ENCODE assay signal across 17 cellular contexts in the genomic region with DNA sequence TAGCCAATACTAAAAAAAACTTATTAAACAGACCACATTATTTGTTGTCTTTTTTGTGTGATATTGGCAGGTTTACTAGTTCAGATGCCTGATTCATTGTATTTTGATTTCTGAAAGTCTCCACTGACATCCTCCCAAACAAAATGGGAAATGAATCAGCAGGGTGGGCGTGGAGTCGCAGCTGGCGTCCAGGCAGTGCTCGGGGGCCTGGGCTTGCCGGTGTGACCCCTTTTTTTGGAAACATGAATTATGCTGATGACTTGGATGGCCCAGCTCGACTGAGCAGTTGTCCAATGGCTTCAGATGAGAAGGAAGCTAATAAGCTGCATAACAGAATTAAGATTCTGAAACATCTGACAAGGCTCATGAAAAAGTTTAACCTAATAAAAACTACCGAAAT. TPM values are rescaled to one million over a fixed set of nuclear protein-coding genes. Genes with fewer than 3 reads are reported as not detected.
A peak's percentile ranks its signal among the peaks of the same experiment; 100 is the strongest.
DNase-seq lines count a peak whose midpoint lies in the region; ATAC-seq and TF ChIP-seq lines count a peak whose summit lies in the region.
"Had no signal": no experiment of that assay in that cellular context is flagged by ENCODE, and none has a peak within 500 bp of the region (broad histone marks: within the 10 kb centered on the region; RNA-seq: fewer than 3 reads in every experiment).

No MANE protein-coding gene starts in this region.

- no peak overlapping the region for H3K27ac ChIP-seq in BLaER1
- H3K27ac ChIP-seq in IMR-90 (ENCODE audit: insufficient read depth, low read length): no peak overlapping the region
- H3K27ac ChIP-seq in substantia nigra (ENCODE audit: low read depth, low read length, poor library complexity, severe bottlenecking): no peak overlapping the region
- no peak overlapping the region for H3K27ac ChIP-seq in mesenchymal stem cell (ENCODE audit: low read length, poor library complexity, severe bottlenecking)
- H3K27ac ChIP-seq: RWPE1, SJSA1 had no signal

- peaks cover 11% of the 10 kb centered on the region for H3K9me1 ChIP-seq in IMR-90 (ENCODE audit: insufficient read depth, low read length)

- 20% methylated on average over 1 of the region's 7 CpGs; no CpG with 5 or more reads in 1 of the 2 experiments for WGBS in IMR-90 (ENCODE audit: extremely low coverage in 2 of 2, insufficient read length in 1 of 2), 2 experiments
- 74% methylated on average over 6 of the region's 7 CpGs for WGBS in mesenchymal stem cell

- H4K8ac ChIP-seq in IMR-90 (ENCODE audit: low read depth in 2 of 2, low read length in 2 of 2): no peak overlapping the region
- no peak overlapping the region for H4K8ac ChIP-seq in mesenchymal stem cell (ENCODE audit: low read length)

- no peak overlapping the region for H2AK9ac ChIP-seq in IMR-90 (replicated peaks; ENCODE audit: low read depth, low read length, poor library complexity)

- TF ChIP-seq RAD21 in IMR-90 (IDR thresholded peaks at IDR 0.05; ENCODE audit: low read length): no peak

- dilution Hi-C loops in IMR-90 (cut with HindIII; ENCODE audit: low sequenced_read_pairs, unreplicated experiment): no loop called here

- no peak overlapping the region for H3K14ac ChIP-seq in IMR-90 (replicated peaks; ENCODE audit: low read depth, low read length)
- H3K14ac ChIP-seq in mesenchymal stem cell (ENCODE audit: low read length in 2 of 2): no peak overlapping the region

- ATAC-seq in IMR-90 (ENCODE audit: low read depth) (no peak), HG02981 (IDR thresholded peaks at IDR 0.05; ENCODE audit: unreplicated experiment) (no peak), HG03280 (IDR thresholded peaks at IDR 0.05; ENCODE audit: unreplicated experiment) (no peak)

- H2BK12ac ChIP-seq in mesenchymal stem cell (ENCODE audit: low read length in 2 of 2): no peak overlapping the region

- no peak overlapping the region for H2BK20ac ChIP-seq in IMR-90 (ENCODE audit: low read depth, low read length)

- no peaks in the 10 kb centered on the region for H3K9me3 ChIP-seq in BLaER1
- H3K9me3 ChIP-seq in IMR-90 (ENCODE audit: control insufficient read depth, insufficient read depth, low read length): no peaks in the 10 kb centered on the region
- H3K9me3 ChIP-seq in mesenchymal stem cell (ENCODE audit: control insufficient read depth, low read length): no peaks in the 10 kb centered on the region
- H3K9me3 ChIP-seq: SJSA1 had no signal

- no peak for TF ChIP-seq POLR2A in IMR-90 (IDR thresholded peaks at IDR 0.05; ENCODE audit: low read depth, low read length)

- no peak overlapping the region for H3K18ac ChIP-seq in IMR-90 (ENCODE audit: low read depth, low read length)
- H3K18ac ChIP-seq in mesenchymal stem cell (ENCODE audit: low read depth in 1 of 2, low read length in 2 of 2): no peak overlapping the region

- H2AFZ ChIP-seq in IMR-90 (replicated peaks; ENCODE audit: low read length, poor library complexity) (no peak overlapping the region), mesenchymal stem cell (ENCODE audit: low read depth, low read length) (no peak overlapping the region)

- H2BK15ac ChIP-seq in IMR-90 (ENCODE audit: low read depth, low read length) (no peak overlapping the region), mesenchymal stem cell (ENCODE audit: low read depth, poor library complexity, severe bottlenecking) (no peak overlapping the region)

- no peak overlapping the region for H3K9ac ChIP-seq in BLaER1
- H3K9ac ChIP-seq in IMR-90 (ENCODE audit: low read depth, low read length): no peak overlapping the region
- H3K9ac ChIP-seq in mesenchymal stem cell (ENCODE audit: low read length): no peak overlapping the region

- intact Hi-C loops in IMR-90 (cut with micrococcal nuclease) (loop anchor here (5.0 kb wide), 2 partner anchors 156 to 171 kb away; partner anchors contain the start of gene SLC66A2), posterior vena cava (cut with DNase I) (no loop called here)

- H3K27me3 ChIP-seq in BLaER1 (peaks cover 97% of the 10 kb centered on the region), IMR-90 (ENCODE audit: control insufficient read depth, insufficient read depth, low read length) (peaks cover 30% of the 10 kb centered on the region), mesenchymal stem cell (ENCODE audit: control insufficient read depth in 1 of 2, insufficient read depth in 1 of 2, low read length in 2 of 2) (peaks cover 45 to 59% of the 10 kb centered on the region in 2 experiments)

- in situ Hi-C loops in IMR-90 (cut with MboI; ENCODE audit: low sequenced_read_pairs): no loop called here

- H3K79me1 ChIP-seq in IMR-90 (ENCODE audit: low read depth in 1 of 2, low read length in 2 of 2) (no peaks in the 10 kb centered on the region), mesenchymal stem cell (replicated peaks; ENCODE audit: low read length, poor library complexity, severe bottlenecking) (no peaks in the 10 kb centered on the region)

- H3K4me1 ChIP-seq in BLaER1 (peaks cover 70% of the 10 kb centered on the region), IMR-90 (ENCODE audit: control insufficient read depth, insufficient read depth, low read length) (peaks cover 13% of the 10 kb centered on the region), mesenchymal stem cell (ENCODE audit: control insufficient read depth, insufficient read depth, low read depth, low read length) (peaks cover 21% of the 10 kb centered on the region)

- CTCF ChIA-PET in IMR-90 (lab: Yijun Ruan, JAX): no interaction called here

- no peak overlapping the region for H4K5ac ChIP-seq in IMR-90 (ENCODE audit: low read depth, low read length)

- H3K36me3 ChIP-seq in BLaER1 (no peaks in the 10 kb centered on the region), IMR-90 (ENCODE audit: control insufficient read depth, insufficient read depth, low read length) (no peaks in the 10 kb centered on the region), mesenchymal stem cell (ENCODE audit: control insufficient read depth in 1 of 2, insufficient read depth in 2 of 2, low read depth in 1 of 2, low read length in 2 of 2) (no peaks in the 10 kb centered on the region)
- H3K36me3 ChIP-seq: SJSA1 had no signal

- no peak overlapping the region for H4K91ac ChIP-seq in IMR-90 (ENCODE audit: insufficient read depth, low read depth, low read length)
- no peak overlapping the region for H4K91ac ChIP-seq in mesenchymal stem cell (ENCODE audit: low read length)

- POLR2A ChIA-PET in IMR-90 (lab: Charles Lee; ENCODE audit: unreplicated experiment): no interaction called here

- H3K4me2 ChIP-seq in BLaER1 (peak overlapping the region; percentile 100), IMR-90 (ENCODE audit: low read depth, low read length) (no peak overlapping the region), mesenchymal stem cell (ENCODE audit: low read length, poor library complexity, severe bottlenecking) (no peak overlapping the region)

- TF ChIP-seq CTCF in IMR-90 (conservative IDR thresholded peaks at IDR 0.05; ENCODE audit: low read depth, low read length): no peak
- no peak for TF ChIP-seq CTCF in fibroblast of mammary gland (conservative IDR thresholded peaks at IDR 0.05; ENCODE audit: control insufficient read depth, insufficient read depth, low read depth, low read length)

- H3K23ac ChIP-seq in IMR-90 (ENCODE audit: low read depth, low read length) (no peak overlapping the region), mesenchymal stem cell (ENCODE audit: low read length in 2 of 2) (no peak overlapping the region)

- H2BK5ac ChIP-seq in IMR-90 (ENCODE audit: low read depth, low read length, poor library complexity, severe bottlenecking) (no peak overlapping the region), mesenchymal stem cell (ENCODE audit: low read depth, low read length, poor library complexity, severe bottlenecking) (no peak overlapping the region)

- H3K4me3 ChIP-seq in BLaER1 (no peak overlapping the region), IMR-90 (ENCODE audit: insufficient read depth, low read depth, low read length) (no peak overlapping the region), fibroblast of mammary gland (ENCODE audit: control insufficient read depth, low read depth, low read length) (no peak overlapping the region), mesenchymal stem cell (ENCODE audit: insufficient read depth in 1 of 2, low read depth in 1 of 2, low read length in 2 of 2) (no peak overlapping the region)
- H3K4me3 ChIP-seq: SJSA1 had no signal

- no TSS peak for BruUV-seq in IMR-90 (replicated peaks; lab: Mats Ljungman, UMichigan)

- H2AK5ac ChIP-seq in IMR-90 (ENCODE audit: low read depth, low read length) (0 out of 2 replicates have a peak overlapping the region, but pooled peaks have one; percentile 11), mesenchymal stem cell (ENCODE audit: low read length, severe bottlenecking) (no peak overlapping the region)

- H2BK120ac ChIP-seq in IMR-90 (ENCODE audit: low read depth, low read length) (no peak overlapping the region), mesenchymal stem cell (ENCODE audit: low read depth, low read length) (no peak overlapping the region)

- DNase-seq in IMR-90: no peak
- peak; percentile 43 for DNase-seq in fibroblast of mammary gland (ENCODE audit: low read depth)
- DNase-seq in posterior vena cava (ENCODE audit: low spot score): peak; percentile 34
- DNase-seq in substantia nigra (lab: John Stamatoyannopoulos, UW): no peak
- no peak for DNase-seq in mesenchymal stem cell
- DNase-seq: ACHN; EL; Karpas-422; NCI-H146; NCI-H226; NCI-H526 treated with DMSO at 0.1 percent for 48 hours; NK-92 treated with Interleukin-12 subunit alpha and Interleukin-12 subunit beta, amount 100 ng/mL, for 24 hours had no signal

- H4K20me1 ChIP-seq in BLaER1 (peaks cover 54% of the 10 kb centered on the region), IMR-90 (ENCODE audit: insufficient read depth, low read length) (peaks cover 4% of the 10 kb centered on the region; the same call in 1 of the 2 replicates)

- no peak overlapping the region for H3K56ac ChIP-seq in IMR-90 (ENCODE audit: extremely low read depth, insufficient read depth, low read length)

- no peak overlapping the region for H3K4ac ChIP-seq in IMR-90 (ENCODE audit: low read depth, low read length)
- H3K4ac ChIP-seq in mesenchymal stem cell (ENCODE audit: low read depth in 1 of 2, low read length in 2 of 2): no peak overlapping the region

TF ChIP-seq in IMR-90, 13 proteins besides CTCF, POLR2A, EP300 and RAD21 (continues in another document):
- no peak for TF ChIP-seq RCOR1 (IDR thresholded peaks at IDR 0.05; ENCODE audit: insufficient replicate concordance, low read length)
- no peak for TF ChIP-seq NFE2L2 (IDR thresholded peaks at IDR 0.05; ENCODE audit: low read depth, low read length)
- TF ChIP-seq FOS (IDR thresholded peaks at IDR 0.05; ENCODE audit: low read depth, low read length): no peak
- TF ChIP-seq RFX5 (IDR thresholded peaks at IDR 0.05; ENCODE audit: low read depth, low read length): no peak
- no peak for TF ChIP-seq MAZ (IDR thresholded peaks at IDR 0.05; ENCODE audit: borderline replicate concordance, low read depth, low read length)

RNA-seq across cellular contexts. Expression of gene KCNG2, which starts 1.7 kb away (rescaled TPM):
- total RNA-seq in IMR-90 (2012; rRNA removed) (not detected in 2 replicates), posterior vena cava (under 1 TPM; 0.38 to 0.56 TPM)
- 0.09 TPM in 1 of 2 replicates, not detected in the other for polyA plus RNA-seq in IMR-90 (2012; rRNA removed)
- polyA plus RNA-seq in IMR-90 (2012; cell fraction: cytosol; rRNA removed): 0.16 TPM in 1 of 2 replicates, not detected in the other
- 0.07 TPM in 1 of 2 replicates, not detected in the other for polyA plus RNA-seq in IMR-90 (2012; cell fraction: nucleus; rRNA removed; ENCODE audit: low replicate concordance)
- polyA plus RNA-seq in mesenchymal stem cell (2013, experiment 1 of 2): 0.30 TPM
- polyA plus RNA-seq in mesenchymal stem cell (2013, experiment 2 of 2): 0.34 TPM
- total RNA-seq: SJSA1 had no signal

Comparison
In these comparisons a context has a peak if more than half of its experiments do, and no peak if none do; other contexts are left out.
1. DNase-seq: peak in fibroblast of mammary gland (single experiment) and posterior vena cava (single experiment); none in IMR-90 (single experiment), substantia nigra (0 of 49) and mesenchymal stem cell (single experiment).